22 cellular contexts compared by ENCODE assay signal in genomic region chr22:26210390-26210789, GRCh38. TPM values are rescaled to one million over a fixed set of nuclear protein-coding genes. Genes with fewer than 3 reads are reported as not detected.
DNase-seq lines count a peak whose midpoint lies in the region.
"Had no signal": no experiment of that assay in that cellular context is flagged by ENCODE, and none has a peak within 500 bp of the region (broad histone marks: within the 10 kb centered on the region; RNA-seq: fewer than 3 reads in every experiment).

No MANE protein-coding gene starts in this region.

- no peaks in the 10 kb centered on the region for H3K4me1 Mint-ChIP-seq in activated naive CD4-positive, alpha-beta T cell treated with anti-CD3 and anti-CD28 coated beads for 36 hours (ENCODE audit: low read depth)
- H3K4me1 Mint-ChIP-seq: CD8-positive, alpha-beta memory T cell had no signal

- no peak overlapping the region for H3K27ac Mint-ChIP-seq in activated naive CD4-positive, alpha-beta T cell treated with anti-CD3 and anti-CD28 coated beads for 36 hours
- H3K27ac Mint-ChIP-seq: CD4-positive, CD25-positive, alpha-beta regulatory T cell; CD8-positive, alpha-beta memory T cell had no signal

- H3K36me3 ChIP-seq in HAP-1 (replicated peaks): no peaks in the 10 kb centered on the region
- H3K36me3 ChIP-seq: BE2C had no signal

- peaks cover 5% of the 10 kb centered on the region; the same call in 1 of the 2 replicates for H3K27me3 ChIP-seq in HAP-1 (ENCODE audit: low read depth)
- H3K27me3 ChIP-seq: BE2C had no signal

- H3K9me3 Mint-ChIP-seq in activated naive CD4-positive, alpha-beta T cell treated with anti-CD3 and anti-CD28 coated beads for 36 hours: peaks cover 2% of the 10 kb centered on the region

- H3K4me1 ChIP-seq in HAP-1: no peaks in the 10 kb centered on the region
- H3K4me1 ChIP-seq: BE2C had no signal

- no peak overlapping the region for H3K4me3 ChIP-seq in HAP-1
- H3K4me3 ChIP-seq: GM12878, GM23248 had no signal

- DNase-seq in NCI-H2107 treated with DMSO at 0.1 percent for 48 hours (lab: John Stamatoyannopoulos, UW; ENCODE audit: unreplicated experiment) (peak; percentile 11), NCI-H2107 (lab: John Stamatoyannopoulos, UW) (no peak), NCI-H2227 (lab: John Stamatoyannopoulos, UW; ENCODE audit: unreplicated experiment) (peak; percentile 6), retina (peak; percentile 27), HAP-1 (ENCODE audit: low spot score in 2 of 2) (no peak)
- no peak for DNase-seq in activated naive CD4-positive, alpha-beta T cell treated with anti-CD3 and anti-CD28 coated beads for 36 hours
- no peak for DNase-seq in stimulated activated naive CD4-positive, alpha-beta T cell (lab: John Stamatoyannopoulos, UW)
- DNase-seq: BE2C; C1 segment of cervical spinal cord; CD4-positive, CD25-positive, alpha-beta regulatory T cell; CD8-positive, alpha-beta memory T cell; COR-L47; DMS 273 treated with DMSO at 0.1 percent for 48 hours; DMS53; DND-41; EL; GM23248; HCEC 1CT had no signal

- H3K27me3 Mint-ChIP-seq in activated naive CD4-positive, alpha-beta T cell treated with anti-CD3 and anti-CD28 coated beads for 36 hours (ENCODE audit: low read depth): peaks cover 26% of the 10 kb centered on the region

- H3K36me3 Mint-ChIP-seq in activated naive CD4-positive, alpha-beta T cell treated with anti-CD3 and anti-CD28 coated beads for 36 hours (ENCODE audit: low read depth): no peaks in the 10 kb centered on the region
- H3K36me3 Mint-ChIP-seq: CD4-positive, CD25-positive, alpha-beta regulatory T cell; CD8-positive, alpha-beta memory T cell had no signal

- no peak overlapping the region for H3K4me3 Mint-ChIP-seq in activated naive CD4-positive, alpha-beta T cell treated with anti-CD3 and anti-CD28 coated beads for 36 hours
- H3K4me3 Mint-ChIP-seq: CD4-positive, CD25-positive, alpha-beta regulatory T cell; CD8-positive, alpha-beta memory T cell had no signal

- in situ Hi-C loops in HAP-1 (cut with MboI; ENCODE audit: low sequenced_read_pairs): no loop called here

- CTCF ChIA-PET in activated naive CD4-positive, alpha-beta T cell treated with anti-CD3 and anti-CD28 coated beads for 36 hours (lab: Charles Lee): no interaction called here

- no peaks in the 10 kb centered on the region for H3K9me3 ChIP-seq in HAP-1
- H3K9me3 ChIP-seq: BE2C had no signal

- intact Hi-C loops in activated naive CD4-positive, alpha-beta T cell treated with anti-CD3 and anti-CD28 coated beads for 36 hours (cut with micrococcal nuclease): no loop called here

RNA-seq across cellular contexts. Expression of gene SEZ6L, which starts 41.1 kb away (rescaled TPM):
- not detected for total RNA-seq in activated naive CD4-positive, alpha-beta T cell treated with anti-CD3 and anti-CD28 coated beads for 36 hours
- total RNA-seq: A172; CD4-positive, CD25-positive, alpha-beta regulatory T cell; CD8-positive, alpha-beta memory T cell; G401; GM12878; HT-29 had no signal

Comparison
In these comparisons a context has a peak if more than half of its experiments do, and no peak if none do; other contexts are left out.
1. DNase-seq: peak in NCI-H2107 treated with DMSO at 0.1 percent for 48 hours (single experiment), NCI-H2227 (single experiment) and retina (single experiment); none in NCI-H2107 (single experiment), HAP-1 (0 of 2), activated naive CD4-positive, alpha-beta T cell treated with anti-CD3 and anti-CD28 coated beads for 36 hours (single experiment) and stimulated activated naive CD4-positive, alpha-beta T cell (0 of 6).